In genomic region chrX:133792198-133792953, GRCh38 we compare ENCODE assay signal across 8 cellular contexts.
DNase-seq lines count a peak whose midpoint lies in the region; ATAC-seq and TF ChIP-seq lines count a peak whose summit lies in the region.

No MANE protein-coding gene starts in this region.

- WGBS in endodermal cell (ENCODE audit: insufficient coverage in 1 of 2, insufficient read length in 1 of 2), 2 experiments = 15% methylated on average over 7 of the region's 7 CpGs; no CpG with 5 or more reads in 1 of the 2 experiments

- DNase-seq in AG08395 (ENCODE audit: low spot score) (peak; percentile 84), NCI-H69 (lab: John Stamatoyannopoulos, UW) (peak; percentile 87), endodermal cell (peak; percentile 92), middle frontal gyrus (ENCODE audit: extremely low spot score, low spot score) (peak; percentile 17)
- DNase-seq in activated CD8-positive, alpha-beta memory T cell treated with anti-CD3 and anti-CD28 coated beads for 24 hours = peak; percentile 81
- peak; percentile 6 to 9 for DNase-seq in stimulated activated CD8-positive, alpha-beta memory T cell treated with anti-CD3 and anti-CD28 coated beads, Interleukin-4, amount 100 ng/mL, for 4 hours (ENCODE audit: low read depth in 2 of 2, low spot score in 1 of 2)

- no peaks in the 10 kb centered on the region for H3K36me3 ChIP-seq in endodermal cell (ENCODE audit: control insufficient read depth, insufficient read depth, low read length)

- no peaks in the 10 kb centered on the region for H3K9me3 ChIP-seq in endodermal cell (ENCODE audit: control insufficient read depth, low read length)

- no peaks in the 10 kb centered on the region for H3K9me3 Mint-ChIP-seq in endodermal cell

- no peak overlapping the region for H3K4me3 ChIP-seq in endodermal cell (ENCODE audit: low read length)

- no peaks in the 10 kb centered on the region for H3K27me3 ChIP-seq in endodermal cell (ENCODE audit: control insufficient read depth, insufficient read depth, low read length, poor library complexity, severe bottlenecking)

- H3K27me3 Mint-ChIP-seq in endodermal cell (ENCODE audit: insufficient read depth) = no peaks in the 10 kb centered on the region

- peaks cover 17% of the 10 kb centered on the region for H3K4me1 Mint-ChIP-seq in endodermal cell

- H3K27ac ChIP-seq in endodermal cell (ENCODE audit: low read depth, low read length) = peak overlapping the region; percentile 79

- H3K9ac ChIP-seq in endodermal cell (ENCODE audit: extremely low read depth, low read length, poor library complexity, severe bottlenecking) = no peak overlapping the region

- H3K4me1 ChIP-seq in endodermal cell (ENCODE audit: control insufficient read depth, insufficient read depth, low read length) = no peaks in the 10 kb centered on the region

- no peaks in the 10 kb centered on the region for H3K36me3 Mint-ChIP-seq in endodermal cell (ENCODE audit: low read depth)

- peak; percentile 78 for ATAC-seq in GM18861 (IDR thresholded peaks at IDR 0.05; ENCODE audit: unreplicated experiment)
- peak; percentile 91 for ATAC-seq in HG03354 (IDR thresholded peaks at IDR 0.05; ENCODE audit: poor library complexity, severe bottlenecking, unreplicated experiment)

- H3K27ac Mint-ChIP-seq in endodermal cell = no peak overlapping the region

- H3K4me3 Mint-ChIP-seq in endodermal cell = no peak overlapping the region

- peak; percentile 100 for TF ChIP-seq CTCF in endodermal cell (conservative IDR thresholded peaks at IDR 0.05)

Comparison
In these comparisons a context has a peak if more than half of its experiments do, and no peak if none do; other contexts are left out.
1. DNase-seq: peak in every context shown above with its lines; median percentile 92 in endodermal cell; 87 in NCI-H69; 84 in AG08395; 81 in activated CD8-positive, alpha-beta memory T cell treated with anti-CD3 and anti-CD28 coated beads for 24 hours; 17 in middle frontal gyrus; 8 in stimulated activated CD8-positive, alpha-beta memory T cell treated with anti-CD3 and anti-CD28 coated beads, Interleukin-4, amount 100 ng/mL, for 4 hours.